ENCODE assay signal across 8 cellular contexts in genomic region chr5:77971965-77972544, GRCh38.
DNase-seq lines count a peak whose midpoint lies in the region; ATAC-seq, FAIRE-seq and TF ChIP-seq lines count a peak whose summit lies in the region.

No MANE protein-coding gene starts in this region.

- H3K4me1 ChIP-seq in pancreas, result peaks cover 0 to 5% (median 4%) of the 10 kb centered on the region in 3 donors
- peaks cover 11 to 18% of the 10 kb centered on the region in 2 donors for H3K4me1 ChIP-seq in adrenal gland (replicated peaks in 1 of 2)

- no peak for TF ChIP-seq CTCF in pancreas (IDR thresholded peaks at IDR 0.05)
- TF ChIP-seq CTCF in adrenal gland (IDR thresholded peaks at IDR 0.05), result no peak

- DNase-seq in DMS153 treated with DMSO at 0.1 percent for 48 hours (lab: John Stamatoyannopoulos, UW; ENCODE audit: unreplicated experiment), result peak; percentile 53
- DNase-seq in MG63, result no peak
- peak; percentile 13 for DNase-seq in dermis blood vessel endothelial cell
- no peak for DNase-seq in pancreas
- no peak for DNase-seq in adrenal gland
- no peak for DNase-seq in germinal center (ENCODE audit: low spot score)

- no peak for FAIRE-seq in pancreas (lab: Jason Lieb, UNC)

- intact Hi-C loops in pancreas (cut with DNase I), result no loop called here
- intact Hi-C loops in adrenal gland (cut with DNase I), result no loop called here

- WGBS in pancreas, 2 donors, result 12% methylated on average over 15 of the region's 15 CpGs
- WGBS in adrenal gland, 4 donors, result 23 to 36% (median 29%) methylated on average over 15 of the region's 15 CpGs

- H3K27me3 ChIP-seq in MG63 (no peaks in the 10 kb centered on the region), pancreas (peaks cover 0 to 28% (median 3%) of the 10 kb centered on the region in 4 donors), adrenal gland (peaks cover 48% of the 10 kb centered on the region)

- H3K4me3 ChIP-seq in MG63, result peak overlapping the region; percentile 16; the same call in 1 of the 2 replicates
- H3K4me3 ChIP-seq in pancreas, result peak overlapping the region in 3 of 4 donors; percentile 7 to 39 (median 15)
- peak overlapping the region in 1 of 4 donors; percentile 33 for H3K4me3 ChIP-seq in adrenal gland

- H3K9me3 ChIP-seq in MG63, result no peaks in the 10 kb centered on the region
- no peaks in the 10 kb centered on the region for H3K9me3 ChIP-seq in pancreas
- no peaks in the 10 kb centered on the region for H3K9me3 ChIP-seq in adrenal gland (replicated peaks in 1 of 3)

- H3K36me3 ChIP-seq in MG63 (no peaks in the 10 kb centered on the region), pancreas (no peaks in the 10 kb centered on the region), adrenal gland (replicated peaks in 1 of 2) (no peaks in the 10 kb centered on the region)

- H3K27ac ChIP-seq in pancreas, result no peak overlapping the region
- no peak overlapping the region for H3K27ac ChIP-seq in adrenal gland

- ATAC-seq in pancreas (peak in 2 of 4 donors; percentile 12 to 25), GM21786 (IDR thresholded peaks at IDR 0.05; ENCODE audit: unreplicated experiment) (no peak), HG03139 (IDR thresholded peaks at IDR 0.05; ENCODE audit: unreplicated experiment) (no peak)

- TF ChIP-seq POLR2A in adrenal gland (IDR thresholded peaks at IDR 0.05), result no peak

Comparison
In these comparisons a context has a peak if more than half of its experiments do, and no peak if none do; other contexts are left out.
1. DNase-seq: peak in DMS153 treated with DMSO at 0.1 percent for 48 hours (single experiment) and dermis blood vessel endothelial cell (single experiment); none in MG63 (single experiment), pancreas (0 of 6), adrenal gland (0 of 7) and germinal center (single experiment).